In genomic region chr2:42906557-42907380, GRCh38 we compare ENCODE assay signal across 9 cellular contexts.
DNase-seq lines count a peak whose midpoint lies in the region; ATAC-seq and TF ChIP-seq lines count a peak whose summit lies in the region.
"Had no signal": no experiment of that assay in that cellular context is flagged by ENCODE, and none has a peak within 500 bp of the region (broad histone marks: within the 10 kb centered on the region; RNA-seq: fewer than 3 reads in every experiment).

No MANE protein-coding gene starts in this region.

- ATAC-seq in lung (ENCODE audit: insufficient read depth, low FRiP score), result peak; percentile 36
- ATAC-seq in upper lobe of right lung, result peak; percentile 47
- no peak for ATAC-seq in HG02798 (IDR thresholded peaks at IDR 0.05; ENCODE audit: poor library complexity, unreplicated experiment)
- no peak for ATAC-seq in activated CD8-positive, alpha-beta T cell treated with anti-CD3 and anti-CD28 coated beads for 36 hours
- no peak for ATAC-seq in HG02884 (IDR thresholded peaks at IDR 0.05; ENCODE audit: unreplicated experiment)

- H3K4me3 ChIP-seq in choroid plexus epithelial cell (ENCODE audit: low read depth, low read length) (no peak overlapping the region), lung (no peak overlapping the region), upper lobe of right lung (no peak overlapping the region)

- no peaks in the 10 kb centered on the region for H3K9me3 ChIP-seq in lung (ENCODE audit: control insufficient read depth in 2 of 2, insufficient read depth in 1 of 2, low read length in 1 of 2)
- H3K9me3 ChIP-seq in upper lobe of right lung, result no peaks in the 10 kb centered on the region
- H3K9me3 ChIP-seq: neutrophil had no signal

- no peak overlapping the region for H3K4me3 Mint-ChIP-seq in activated CD8-positive, alpha-beta T cell treated with anti-CD3 and anti-CD28 coated beads for 36 hours

- H3K9me3 Mint-ChIP-seq in activated CD8-positive, alpha-beta T cell treated with anti-CD3 and anti-CD28 coated beads for 36 hours, result no peaks in the 10 kb centered on the region

- peaks cover 1% of the 10 kb centered on the region for H3K27me3 Mint-ChIP-seq in activated CD8-positive, alpha-beta T cell treated with anti-CD3 and anti-CD28 coated beads for 36 hours

- TF ChIP-seq CTCF in choroid plexus epithelial cell (conservative IDR thresholded peaks at IDR 0.05; ENCODE audit: low read depth, low read length) (no peak), lung (IDR thresholded peaks at IDR 0.05; ENCODE audit: control extremely low read depth, extremely low read depth) (no peak), upper lobe of right lung (IDR thresholded peaks at IDR 0.05) (no peak)
- TF ChIP-seq CTCF in activated CD8-positive, alpha-beta T cell treated with anti-CD3 and anti-CD28 coated beads for 36 hours (IDR thresholded peaks at IDR 0.05), result no peak

- no peak overlapping the region for H3K27ac Mint-ChIP-seq in activated CD8-positive, alpha-beta T cell treated with anti-CD3 and anti-CD28 coated beads for 36 hours

- H3K4me1 ChIP-seq in lung (ENCODE audit: control insufficient read depth in 2 of 2, insufficient read depth in 2 of 2, low read length in 2 of 2) (peaks cover 3 to 45% of the 10 kb centered on the region in 2 donors), upper lobe of right lung (peaks cover 47% of the 10 kb centered on the region)

- WGBS in lung, 2 donors, result 24 to 29% methylated on average over 15 of the region's 15 CpGs

- DNase-seq in AG20443 (ENCODE audit: low spot score) (peak; percentile 78), NCI-H1417 (lab: John Stamatoyannopoulos, UW) (peak; percentile 47 to 94 (median 82)), choroid plexus epithelial cell (ENCODE audit: low read depth) (peak; percentile 40), lung (ENCODE audit: low spot score) (no peak), upper lobe of right lung (no peak)
- DNase-seq in activated CD8-positive, alpha-beta T cell treated with anti-CD3 and anti-CD28 coated beads for 36 hours, result no peak

- peak overlapping the region; percentile 62 to 82 for H3K27ac ChIP-seq in lung (ENCODE audit: low read depth in 1 of 2, low read length in 1 of 2)
- H3K27ac ChIP-seq in upper lobe of right lung, result peak overlapping the region; percentile 73
- H3K27ac ChIP-seq: neutrophil had no signal

- no peaks in the 10 kb centered on the region for H3K36me3 Mint-ChIP-seq in activated CD8-positive, alpha-beta T cell treated with anti-CD3 and anti-CD28 coated beads for 36 hours (ENCODE audit: low read depth)

- POLR2A ChIA-PET in activated CD8-positive, alpha-beta T cell treated with anti-CD3 and anti-CD28 coated beads for 36 hours (lab: Charles Lee), result no interaction called here

- intact Hi-C loops in upper lobe of right lung (cut with DNase I), result no loop called here
- intact Hi-C loops in activated CD8-positive, alpha-beta T cell treated with anti-CD3 and anti-CD28 coated beads for 36 hours (cut with micrococcal nuclease), result no loop called here

- H3K4me1 Mint-ChIP-seq in activated CD8-positive, alpha-beta T cell treated with anti-CD3 and anti-CD28 coated beads for 36 hours (ENCODE audit: low read depth), result no peaks in the 10 kb centered on the region

- no peaks in the 10 kb centered on the region for H3K36me3 ChIP-seq in lung (ENCODE audit: control insufficient read depth in 2 of 2, insufficient read depth in 2 of 2, low read length in 2 of 2)
- H3K36me3 ChIP-seq in upper lobe of right lung, result no peaks in the 10 kb centered on the region
- H3K36me3 ChIP-seq: neutrophil had no signal

- CTCF ChIA-PET in activated CD8-positive, alpha-beta T cell treated with anti-CD3 and anti-CD28 coated beads for 36 hours (lab: Charles Lee), result interaction anchor here (0.9 kb wide), 1 partner anchor 78 kb away, joined by 3 read pairs; no protein-coding TSS in a partner anchor

- no peaks in the 10 kb centered on the region for H3K27me3 ChIP-seq in lung (ENCODE audit: control insufficient read depth, insufficient read depth)
- H3K27me3 ChIP-seq in upper lobe of right lung, result peaks cover 12% of the 10 kb centered on the region

Comparison
In these comparisons a context has a peak if more than half of its experiments do, and no peak if none do; other contexts are left out.
1. DNase-seq: peak in AG20443 (single experiment), NCI-H1417 (3 of 3) and choroid plexus epithelial cell (single experiment); none in lung (single experiment), upper lobe of right lung (single experiment) and activated CD8-positive, alpha-beta T cell treated with anti-CD3 and anti-CD28 coated beads for 36 hours (single experiment).
2. ATAC-seq: peak in lung (single experiment) and upper lobe of right lung (single experiment); none in HG02798 (single experiment), activated CD8-positive, alpha-beta T cell treated with anti-CD3 and anti-CD28 coated beads for 36 hours (single experiment) and HG02884 (single experiment).